8 cellular contexts compared by ENCODE assay signal in genomic region chr11:113875414-113876073, GRCh38. TPM values are rescaled to one million over a fixed set of nuclear protein-coding genes. Genes with fewer than 3 reads are reported as not detected.
DNase-seq lines count a peak whose midpoint lies in the region; ATAC-seq and TF ChIP-seq lines count a peak whose summit lies in the region.

TSS of gene USP28 (minus strand) at chr11:113875572. CDS start at chr11:113875501, 71 bp downstream.

- H3K36me3 ChIP-seq in muscle layer of duodenum (ENCODE audit: control insufficient read depth in 1 of 2, insufficient read depth in 2 of 2, low read length in 2 of 2), result no peaks in the 10 kb centered on the region

- peak within 1 kb of the TSS; percentile 79 for H3K4me3 ChIP-seq in Jurkat, Clone E6-1 (ENCODE audit: low read length)
- peak within 1 kb of the TSS; percentile 86 for H3K4me3 ChIP-seq in muscle layer of duodenum (ENCODE audit: low read depth in 1 of 2, low read length in 2 of 2)

- DNase-seq in DMS53 treated with DMSO at 0.1 percent for 48 hours (lab: John Stamatoyannopoulos, UW; ENCODE audit: unreplicated experiment), result peak; percentile 95
- DNase-seq in Jurkat, Clone E6-1 (ENCODE audit: low read depth, low spot score), result peak; percentile 60
- DNase-seq in activated T-cell treated with anti-CD3 and anti-CD28 coated beads, Interleukin-2, amount 50 U/mL, for 48 hours, result peak; percentile 88 to 90
- peak; percentile 62 for DNase-seq in stimulated activated CD8-positive, alpha-beta memory T cell treated with anti-CD3 and anti-CD28 coated beads, Interleukin-7, amount 100 ng/mL, for 24 hours (ENCODE audit: low read depth)

- peak within 1 kb of the TSS; percentile 97 for H3K27ac ChIP-seq in muscle layer of duodenum (ENCODE audit: low read length)

- peaks cover 3 to 20% of the 10 kb centered on the region in 2 donors for H3K4me1 ChIP-seq in muscle layer of duodenum (ENCODE audit: control insufficient read depth in 1 of 2, insufficient read depth in 2 of 2, low read length in 2 of 2)

- no peaks in the 10 kb centered on the region for H3K27me3 ChIP-seq in muscle layer of duodenum (ENCODE audit: low read depth, low read length)

- H3K9me3 ChIP-seq in muscle layer of duodenum (ENCODE audit: control insufficient read depth in 1 of 2, low read length in 2 of 2), result no peaks in the 10 kb centered on the region

- ATAC-seq in GM21717 (IDR thresholded peaks at IDR 0.05; ENCODE audit: unreplicated experiment) (peak; percentile 73), esophagus mucosa (peak; percentile 99)

TF ChIP-seq in PFSK-1, 5 proteins besides CTCF, POLR2A, EP300 and RAD21:
- TF ChIP-seq POLR2AphosphoS5 (IDR thresholded peaks at IDR 0.05; ENCODE audit: low read depth, low read length), result peak; percentile 98
- TF ChIP-seq SIN3A (IDR thresholded peaks at IDR 0.05; ENCODE audit: borderline replicate concordance, insufficient read depth, low read length), result peak; percentile 79; the same call in 1 of the 2 replicates
- TF ChIP-seq FOXP2 (optimal IDR thresholded peaks at IDR 0.05; ENCODE audit: borderline replicate concordance, extremely low read depth, extremely low read length, insufficient read depth), result peak; percentile 47
- peak in 1 of 2 experiments; percentile 18; a peak in 1 of 4 replicates for TF ChIP-seq REST (IDR thresholded peaks at IDR 0.05; ENCODE audit: insufficient read depth in 1 of 2, low read depth in 2 of 2, low read length in 2 of 2)
- peak; percentile 96 for TF ChIP-seq TAF1 (IDR thresholded peaks at IDR 0.05; ENCODE audit: borderline replicate concordance, insufficient read depth, low read length)

RNA-seq across cellular contexts. Expression of gene USP28, which starts in this region (rescaled TPM):
- polyA plus RNA-seq in Jurkat, Clone E6-1 (2012; ENCODE audit: insufficient read depth, insufficient read length), result 5.2 TPM
- 15.6 TPM for polyA plus RNA-seq in PFSK-1 (2012; ENCODE audit: insufficient read length, low read depth)
- total RNA-seq in esophagus mucosa, result 15.3 TPM

Comparison
In these comparisons a context has a peak if more than half of its experiments do, and no peak if none do; other contexts are left out.
1. Peak in every context shown above with its lines: DNase-seq, ATAC-seq, H3K4me3 ChIP-seq and H3K27ac ChIP-seq.